Comparison of ENCODE assay signal across 15 cellular contexts in the genomic region with DNA sequence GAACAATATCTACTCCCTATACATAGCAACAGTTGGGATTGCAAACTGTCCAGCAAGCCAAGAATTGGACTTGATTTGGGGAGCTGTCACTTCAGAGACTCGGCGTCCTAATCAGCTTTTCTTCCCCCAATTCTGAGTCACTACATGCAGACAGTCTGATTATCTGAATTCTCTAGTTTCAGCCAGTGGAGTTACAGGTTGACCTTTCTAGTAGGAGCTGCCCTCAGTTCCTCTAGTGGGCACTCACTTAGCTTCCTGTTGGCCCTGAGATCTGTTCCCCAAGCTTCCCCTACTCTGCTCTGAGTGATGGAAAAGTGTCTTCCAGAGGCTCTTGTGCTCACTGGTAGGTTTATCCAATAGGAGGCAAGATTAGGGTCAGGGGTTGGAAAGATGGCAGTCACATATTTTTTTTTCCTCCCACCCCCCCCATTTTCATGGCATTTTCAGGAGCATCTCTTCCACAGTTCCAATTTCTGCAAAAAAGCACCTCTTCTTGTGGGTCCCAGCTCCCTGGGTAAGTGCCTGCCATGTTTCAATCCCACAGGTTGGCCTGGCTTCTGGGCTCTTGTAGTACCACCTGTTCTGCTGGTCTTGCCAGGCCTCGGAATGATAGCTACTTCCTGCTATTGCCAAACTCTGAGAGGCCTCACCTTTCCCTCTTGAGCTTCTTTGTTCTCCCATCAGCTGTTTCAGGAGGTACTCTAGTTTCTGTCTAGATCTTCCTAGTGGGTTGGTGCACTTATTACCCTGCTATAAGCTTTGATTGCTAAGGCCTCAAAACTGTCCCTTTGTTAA.
"Had no signal": no experiment of that assay in that cellular context is flagged by ENCODE, and none has a peak within 500 bp of the region (broad histone marks: within the 10 kb centered on the region; RNA-seq: fewer than 3 reads in every experiment).

No MANE protein-coding gene starts in this region.

- H3K9me3 ChIP-seq: ascending aorta, colonic mucosa had no signal

- ATAC-seq: activated CD8-positive, alpha-beta T cell treated with anti-CD3 and anti-CD28 coated beads, Interleukin-2, amount 10 ng/mL, durations not matched to agents 7 days and 5 days; foreskin keratinocyte; natural killer cell had no signal

- H3K27ac ChIP-seq: ascending aorta, breast epithelium, colonic mucosa, foreskin keratinocyte, spleen had no signal

- DNase-seq: activated CD4-positive, alpha-beta T cell treated with anti-CD3 and anti-CD28 coated beads for 1 hour; activated CD4-positive, alpha-beta T cell treated with anti-CD3 and anti-CD28 coated beads, Interleukin-2, amount 50 U/mL, for 1 hour; activated CD8-positive, alpha-beta T cell treated with anti-CD3 and anti-CD28 coated beads, Interleukin-2, amount 10 ng/mL, durations not matched to agents 7 days and 5 days; activated gamma-delta T cell treated with Interleukin-2 at 50 U/mL for 16 hours; colonic mucosa; foreskin keratinocyte; kidney; natural killer cell; spleen; stimulated activated CD4-positive, alpha-beta T cell treated with anti-CD3 and anti-CD28 coated beads, Interleukin-4, amount 100 ng/mL, for 24 hours; stimulated activated naive CD4-positive, alpha-beta T cell treated with Interleukin-2 at 50 U/mL for 16 hours; T-helper 1 cell; T-helper 9 cell had no signal

- H3K36me3 ChIP-seq: ascending aorta, breast epithelium, colonic mucosa, spleen had no signal

- H3K27me3 ChIP-seq: ascending aorta, breast epithelium, colonic mucosa, foreskin keratinocyte, spleen had no signal

- H3K4me3 ChIP-seq: ascending aorta, breast epithelium, colonic mucosa, spleen had no signal

- H3K4me1 ChIP-seq: ascending aorta, breast epithelium, colonic mucosa had no signal
